In the genomic region with DNA sequence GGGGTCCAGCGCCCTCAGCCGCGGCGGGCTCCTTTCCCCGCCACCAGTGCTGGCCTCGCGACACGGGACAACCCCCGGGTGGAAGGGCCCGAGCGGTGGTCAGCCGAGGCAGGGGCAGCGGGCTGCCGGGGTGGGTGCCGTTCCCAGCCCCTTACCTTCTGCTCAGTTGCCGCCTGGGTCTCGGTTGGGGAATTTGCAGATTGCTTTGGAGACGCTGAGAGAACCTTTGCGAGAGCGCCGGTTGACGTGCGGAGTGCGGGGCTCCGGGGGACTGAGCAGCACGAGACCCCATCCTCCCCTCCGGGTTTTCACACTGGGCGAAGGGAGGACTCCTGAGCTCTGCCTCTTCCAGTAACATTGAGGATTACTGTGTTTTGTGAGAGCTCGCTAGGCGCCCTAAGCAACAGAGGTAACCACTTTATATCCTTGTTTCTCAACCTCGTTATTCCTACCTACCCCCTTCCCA, we compare ENCODE assay signal across 1 cellular context.
TF ChIP-seq lines count a peak whose summit lies in the region.

No MANE protein-coding gene starts in this region.

TF ChIP-seq in HepG2, 621 proteins besides CTCF, POLR2A, EP300 and RAD21 (continues in another document):
- TF ChIP-seq NONO (IDR thresholded peaks at IDR 0.05) (no peak), NONO (CRISPR knock-in tag; conservative IDR thresholded peaks at IDR 0.05) (no peak; the same call in 1 of the 2 replicates), SKI (IDR thresholded peaks at IDR 0.05; ENCODE audit: partially characterized antibody) (no peak), TOPORS (CRISPR knock-in tag; IDR thresholded peaks at IDR 0.05) (0 out of 2 replicates have a peak, but pooled peaks have one; percentile 18), SAP130 (CRISPR knock-in tag; IDR thresholded peaks at IDR 0.05; ENCODE audit: low read depth) (peak; percentile 38), POGK (CRISPR knock-in tag; conservative IDR thresholded peaks at IDR 0.05) (0 out of 2 replicates have a peak, but pooled peaks have one; percentile 39), ZZZ3 (CRISPR knock-in tag; IDR thresholded peaks at IDR 0.05; ENCODE audit: borderline replicate concordance) (0 out of 2 replicates have a peak, but pooled peaks have one; percentile 54), TP53 (CRISPR knock-in tag; conservative IDR thresholded peaks at IDR 0.05) (0 out of 2 replicates have a peak, but pooled peaks have one; percentile 78), PATZ1 (CRISPR knock-in tag; IDR thresholded peaks at IDR 0.05) (no peak), ZFP82 (CRISPR knock-in tag; IDR thresholded peaks at IDR 0.05; ENCODE audit: borderline replicate concordance) (no peak), ZNF232 (CRISPR knock-in tag; IDR thresholded peaks at IDR 0.05; ENCODE audit: borderline replicate concordance) (0 out of 2 replicates have a peak, but pooled peaks have one; percentile 58), CCAR2 (optimal IDR thresholded peaks at IDR 0.05; ENCODE audit: low read depth, low read length) (no peak), NFAT5 (CRISPR knock-in tag; IDR thresholded peaks at IDR 0.05) (peak; percentile 67; the same call in 1 of the 2 replicates), ASH2L (IDR thresholded peaks at IDR 0.05; ENCODE audit: insufficient read length, low read depth, low read length) (peak; percentile 20), ZSCAN29 (CRISPR knock-in tag; conservative IDR thresholded peaks at IDR 0.05) (no peak), ZXDC (CRISPR knock-in tag; IDR thresholded peaks at IDR 0.05) (peak; percentile 68; the same call in 1 of the 2 replicates), KDM5A (IDR thresholded peaks at IDR 0.05; ENCODE audit: borderline replicate concordance, low read length) (peak; percentile 59; the same call in 1 of the 2 replicates), ZNF773 (CRISPR knock-in tag; IDR thresholded peaks at IDR 0.05; ENCODE audit: borderline replicate concordance) (0 out of 2 replicates have a peak, but pooled peaks have one; percentile 67), ARID4A (CRISPR knock-in tag; IDR thresholded peaks at IDR 0.05; ENCODE audit: borderline replicate concordance) (peak; percentile 63), E2F1 (CRISPR knock-in tag; IDR thresholded peaks at IDR 0.05) (0 out of 2 replicates have a peak, but pooled peaks have one; percentile 16), KLF16 (CRISPR knock-in tag; IDR thresholded peaks at IDR 0.05) (peak in 1 of 2 experiments; percentile 15; a peak in 1 of 4 replicates)
- TF ChIP-seq, protein P1, sequence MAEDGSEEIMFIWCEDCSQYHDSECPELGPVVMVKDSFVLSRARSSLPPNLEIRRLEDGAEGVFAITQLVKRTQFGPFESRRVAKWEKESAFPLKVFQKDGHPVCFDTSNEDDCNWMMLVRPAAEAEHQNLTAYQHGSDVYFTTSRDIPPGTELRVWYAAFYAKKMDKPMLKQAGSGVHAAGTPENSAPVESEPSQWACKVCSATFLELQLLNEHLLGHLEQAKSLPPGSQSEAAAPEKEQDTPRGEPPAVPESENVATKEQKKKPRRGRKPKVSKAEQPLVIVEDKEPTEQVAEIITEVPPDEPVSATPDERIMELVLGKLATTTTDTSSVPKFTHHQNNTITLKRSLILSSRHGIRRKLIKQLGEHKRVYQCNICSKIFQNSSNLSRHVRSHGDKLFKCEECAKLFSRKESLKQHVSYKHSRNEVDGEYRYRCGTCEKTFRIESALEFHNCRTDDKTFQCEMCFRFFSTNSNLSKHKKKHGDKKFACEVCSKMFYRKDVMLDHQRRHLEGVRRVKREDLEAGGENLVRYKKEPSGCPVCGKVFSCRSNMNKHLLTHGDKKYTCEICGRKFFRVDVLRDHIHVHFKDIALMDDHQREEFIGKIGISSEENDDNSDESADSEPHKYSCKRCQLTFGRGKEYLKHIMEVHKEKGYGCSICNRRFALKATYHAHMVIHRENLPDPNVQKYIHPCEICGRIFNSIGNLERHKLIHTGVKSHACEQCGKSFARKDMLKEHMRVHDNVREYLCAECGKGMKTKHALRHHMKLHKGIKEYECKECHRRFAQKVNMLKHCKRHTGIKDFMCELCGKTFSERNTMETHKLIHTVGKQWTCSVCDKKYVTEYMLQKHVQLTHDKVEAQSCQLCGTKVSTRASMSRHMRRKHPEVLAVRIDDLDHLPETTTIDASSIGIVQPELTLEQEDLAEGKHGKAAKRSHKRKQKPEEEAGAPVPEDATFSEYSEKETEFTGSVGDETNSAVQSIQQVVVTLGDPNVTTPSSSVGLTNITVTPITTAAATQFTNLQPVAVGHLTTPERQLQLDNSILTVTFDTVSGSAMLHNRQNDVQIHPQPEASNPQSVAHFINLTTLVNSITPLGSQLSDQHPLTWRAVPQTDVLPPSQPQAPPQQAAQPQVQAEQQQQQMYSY (CRISPR knock-in tag; IDR thresholded peaks at IDR 0.05), result peak; percentile 60; the same call in 1 of the 2 replicates
- TF ChIP-seq, protein P2, sequence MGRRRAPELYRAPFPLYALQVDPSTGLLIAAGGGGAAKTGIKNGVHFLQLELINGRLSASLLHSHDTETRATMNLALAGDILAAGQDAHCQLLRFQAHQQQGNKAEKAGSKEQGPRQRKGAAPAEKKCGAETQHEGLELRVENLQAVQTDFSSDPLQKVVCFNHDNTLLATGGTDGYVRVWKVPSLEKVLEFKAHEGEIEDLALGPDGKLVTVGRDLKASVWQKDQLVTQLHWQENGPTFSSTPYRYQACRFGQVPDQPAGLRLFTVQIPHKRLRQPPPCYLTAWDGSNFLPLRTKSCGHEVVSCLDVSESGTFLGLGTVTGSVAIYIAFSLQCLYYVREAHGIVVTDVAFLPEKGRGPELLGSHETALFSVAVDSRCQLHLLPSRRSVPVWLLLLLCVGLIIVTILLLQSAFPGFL (CRISPR knock-in tag; IDR thresholded peaks at IDR 0.05), result 0 out of 2 replicates have a peak, but pooled peaks have one; percentile 49
